In the genomic region with DNA sequence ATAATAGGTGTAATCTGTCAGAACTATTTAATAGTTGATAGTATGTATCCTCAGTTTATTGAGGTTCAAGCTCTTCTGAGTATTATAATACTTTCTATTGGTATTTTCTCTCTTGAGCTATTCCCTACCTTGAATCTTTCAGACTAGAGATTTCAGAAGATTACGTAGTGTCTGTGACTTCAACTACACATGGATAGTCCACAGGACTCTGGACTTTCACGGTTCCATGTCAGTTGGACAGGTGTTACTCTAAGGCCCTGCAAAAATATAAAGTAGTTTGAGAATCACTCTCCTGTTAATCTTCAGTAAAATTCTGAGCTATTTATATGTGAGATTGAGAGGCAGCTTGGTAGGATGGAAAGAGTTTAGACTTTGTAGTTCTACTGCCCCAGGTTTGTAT, we compare ENCODE assay signal across 17 cellular contexts.
A peak's percentile ranks its signal among the peaks of the same experiment; 100 is the strongest.
DNase-seq lines count a peak whose midpoint lies in the region; ATAC-seq, FAIRE-seq and TF ChIP-seq lines count a peak whose summit lies in the region.
"Had no signal": no experiment of that assay in that cellular context is flagged by ENCODE, and none has a peak within 500 bp of the region (broad histone marks: within the 10 kb centered on the region; RNA-seq: fewer than 3 reads in every experiment).

No MANE protein-coding gene starts in this region.

- H4K20me1 ChIP-seq in HepG2 (ENCODE audit: insufficient read depth, low read length): no peaks in the 10 kb centered on the region

- H3K27ac ChIP-seq in liver (ENCODE audit: low read depth in 1 of 2, low read length in 2 of 2) (no peak overlapping the region), HepG2 (ENCODE audit: extremely low read length, insufficient read depth, low read length) (no peak overlapping the region), neutrophil (peak overlapping the region; percentile 78)
- no peak overlapping the region for H3K27ac ChIP-seq in CD4-positive, alpha-beta memory T cell (ENCODE audit: low read depth, low read length)
- H3K27ac ChIP-seq: C4-2B had no signal

- POLR2A ChIA-PET in HepG2 (lab: Yijun Ruan, JAX): no interaction called here
- POLR2A ChIA-PET in CD4-positive, alpha-beta memory T cell (lab: Charles Lee; ENCODE audit: partially characterized antibody): no interaction called here
- POLR2A ChIA-PET in activated CD8-positive, alpha-beta T cell treated with anti-CD3 and anti-CD28 coated beads for 36 hours (lab: Charles Lee): no interaction called here

- intact Hi-C loops in HepG2 (cut with micrococcal nuclease; ENCODE audit: unreplicated experiment): no loop called here
- intact Hi-C loops in CD4-positive, alpha-beta memory T cell (cut with micrococcal nuclease): no loop called here
- intact Hi-C loops in activated CD8-positive, alpha-beta T cell treated with anti-CD3 and anti-CD28 coated beads for 36 hours (cut with micrococcal nuclease): no loop called here

- TF ChIP-seq CTCF in liver (IDR thresholded peaks at IDR 0.05; ENCODE audit: low read depth, low read length, missing input control) (no peak), HepG2 (CRISPR knock-in tag; IDR thresholded peaks at IDR 0.05) (no peak), neutrophil (IDR thresholded peaks at IDR 0.05) (no peak)
- TF ChIP-seq CTCF in activated CD8-positive, alpha-beta T cell treated with anti-CD3 and anti-CD28 coated beads for 36 hours (IDR thresholded peaks at IDR 0.05): no peak

- ATAC-seq in HepG2: no peak
- peak; percentile 73 for ATAC-seq in left lobe of liver
- no peak for ATAC-seq in activated CD8-positive, alpha-beta T cell treated with anti-CD3 and anti-CD28 coated beads for 36 hours

- H3K4me1 ChIP-seq in liver (ENCODE audit: control insufficient read depth in 4 of 4, insufficient read depth in 4 of 4, low read length in 3 of 4) (peaks cover 0 to 6% (median 1%) of the 10 kb centered on the region in 4 donors), HepG2 (ENCODE audit: insufficient read depth, low read length) (peaks cover 9% of the 10 kb centered on the region; the same call in 1 of the 2 replicates), neutrophil (ENCODE audit: control insufficient read depth in 1 of 2, insufficient read depth in 1 of 2, low read depth in 1 of 2, low read length in 1 of 2) (peaks cover 71% of the 10 kb centered on the region in 2 experiments)
- no peaks in the 10 kb centered on the region for H3K4me1 ChIP-seq in CD4-positive, alpha-beta memory T cell (ENCODE audit: insufficient read depth, low read length)

- TF ChIP-seq POLR2A in HepG2 (IDR thresholded peaks at IDR 0.05; ENCODE audit: insufficient read depth in 1 of 2, low read depth in 2 of 2, low read length in 2 of 2): no peak

- WGBS in liver: 78% methylated on average over 2 of the region's 2 CpGs
- WGBS in HepG2 (ENCODE audit: low lambda C conversion rate): 84% methylated on average over 2 of the region's 2 CpGs

- H3K36me3 ChIP-seq in liver (ENCODE audit: control insufficient read depth in 4 of 4, insufficient read depth in 3 of 4, low read depth in 1 of 4, low read length in 3 of 4): no peaks in the 10 kb centered on the region
- no peaks in the 10 kb centered on the region for H3K36me3 ChIP-seq in HepG2 (replicated peaks in 1 of 2; ENCODE audit: control insufficient read depth in 1 of 2, insufficient read depth in 2 of 2, low read length in 2 of 2)
- no peaks in the 10 kb centered on the region for H3K36me3 ChIP-seq in neutrophil
- no peaks in the 10 kb centered on the region for H3K36me3 ChIP-seq in CD4-positive, alpha-beta memory T cell (ENCODE audit: insufficient read depth, low read length)

- in situ Hi-C loops in HepG2 (cut with HindIII; ENCODE audit: extremely low pct_ligation_motif_present, low pct_unique_long_range_greater_than_20kb): no loop called here

- TF ChIP-seq RAD21 in liver (IDR thresholded peaks at IDR 0.05) (no peak), HepG2 (CRISPR knock-in tag; IDR thresholded peaks at IDR 0.05) (no peak)

- no peak overlapping the region for H3K4me3 Mint-ChIP-seq in CD4-positive, alpha-beta memory T cell
- no peak overlapping the region for H3K4me3 Mint-ChIP-seq in activated CD8-positive, alpha-beta T cell treated with anti-CD3 and anti-CD28 coated beads for 36 hours
- H3K4me3 Mint-ChIP-seq: B cell; CD8-positive, alpha-beta memory T cell; H9; IgD-negative memory B cell had no signal

- H3K27me3 ChIP-seq in liver (ENCODE audit: control insufficient read depth in 4 of 4, insufficient read depth in 4 of 4, low read length in 3 of 4) (no peaks in the 10 kb centered on the region), HepG2 (ENCODE audit: control insufficient read depth in 1 of 2, insufficient read depth in 2 of 2, low read length in 2 of 2) (no peaks in the 10 kb centered on the region), neutrophil (no peaks in the 10 kb centered on the region)
- H3K27me3 ChIP-seq in CD4-positive, alpha-beta memory T cell (ENCODE audit: insufficient read depth, low read length): no peaks in the 10 kb centered on the region

- CTCF ChIA-PET in HepG2 (lab: Yijun Ruan, JAX; ENCODE audit: low intra/inter-chr PET ratio, low total read pairs): no interaction called here
- CTCF ChIA-PET in CD4-positive, alpha-beta memory T cell (lab: Charles Lee; ENCODE audit: partially characterized antibody): no interaction called here
- CTCF ChIA-PET in activated CD8-positive, alpha-beta T cell treated with anti-CD3 and anti-CD28 coated beads for 36 hours (lab: Charles Lee): interaction anchor here (0.8 to 2.0 kb wide), 3 partner anchors 17 to 1078 kb away, joined by 3 to 5 read pairs (median 5); no protein-coding TSS in a partner anchor

- H3K9me3 ChIP-seq in liver (ENCODE audit: control insufficient read depth in 4 of 4, low read length in 3 of 4) (no peaks in the 10 kb centered on the region), HepG2 (ENCODE audit: low read length) (no peaks in the 10 kb centered on the region), neutrophil (no peaks in the 10 kb centered on the region)
- H3K9me3 ChIP-seq in CD4-positive, alpha-beta memory T cell (ENCODE audit: control insufficient read depth in 1 of 2, low read length in 2 of 2): no peaks in the 10 kb centered on the region

- H3K27me3 Mint-ChIP-seq in CD4-positive, alpha-beta memory T cell: no peaks in the 10 kb centered on the region
- no peaks in the 10 kb centered on the region for H3K27me3 Mint-ChIP-seq in activated CD8-positive, alpha-beta T cell treated with anti-CD3 and anti-CD28 coated beads for 36 hours
- H3K27me3 Mint-ChIP-seq: B cell; CD8-positive, alpha-beta memory T cell; IgD-negative memory B cell had no signal

- no peak for FAIRE-seq in HepG2 (lab: Jason Lieb, UNC)
- FAIRE-seq: G401.6, GM12891 had no signal

- BruUV-seq in HepG2 (replicated peaks; lab: Mats Ljungman, UMichigan): no TSS peak

- H3K4me2 ChIP-seq in HepG2 (ENCODE audit: low read depth, low read length): no peak overlapping the region

- no peaks in the 10 kb centered on the region for H3K4me1 Mint-ChIP-seq in CD4-positive, alpha-beta memory T cell
- H3K4me1 Mint-ChIP-seq in activated CD8-positive, alpha-beta T cell treated with anti-CD3 and anti-CD28 coated beads for 36 hours (ENCODE audit: low read depth): no peaks in the 10 kb centered on the region
- H3K4me1 Mint-ChIP-seq: B cell had no signal

- H3K4me3 ChIP-seq in liver (ENCODE audit: low read depth in 1 of 3, low read length in 3 of 3) (no peak overlapping the region), HepG2 (replicated peaks in 1 of 3; ENCODE audit: insufficient read depth in 1 of 3, low read depth in 2 of 3, low read length in 3 of 3) (no peak overlapping the region), neutrophil (ENCODE audit: low read depth in 1 of 2, low read length in 1 of 2) (peak overlapping the region in 1 of 2 experiments; percentile 10)
- H3K4me3 ChIP-seq in CD4-positive, alpha-beta memory T cell (ENCODE audit: low read length in 2 of 2): no peak overlapping the region

- no peak overlapping the region for H3K27ac Mint-ChIP-seq in CD4-positive, alpha-beta memory T cell
- H3K27ac Mint-ChIP-seq in activated CD8-positive, alpha-beta T cell treated with anti-CD3 and anti-CD28 coated beads for 36 hours: no peak overlapping the region
- H3K27ac Mint-ChIP-seq: B cell; CD8-positive, alpha-beta memory T cell; H9 had no signal

- TF ChIP-seq EP300 in HepG2 (IDR thresholded peaks at IDR 0.05; ENCODE audit: low read depth in 2 of 2, low read length in 2 of 2) (no peak), HepG2 (CRISPR knock-in tag; IDR thresholded peaks at IDR 0.05; ENCODE audit: borderline replicate concordance) (no peak)

- no peak overlapping the region for H2AFZ ChIP-seq in HepG2 (ENCODE audit: low read length)

- peaks cover 0 to 4% of the 10 kb centered on the region in 2 donors for H3K36me3 Mint-ChIP-seq in CD4-positive, alpha-beta memory T cell
- no peaks in the 10 kb centered on the region for H3K36me3 Mint-ChIP-seq in activated CD8-positive, alpha-beta T cell treated with anti-CD3 and anti-CD28 coated beads for 36 hours (ENCODE audit: low read depth)
- H3K36me3 Mint-ChIP-seq: CD8-positive, alpha-beta memory T cell had no signal

- no peaks in the 10 kb centered on the region for H3K9me3 Mint-ChIP-seq in CD4-positive, alpha-beta memory T cell
- no peaks in the 10 kb centered on the region for H3K9me3 Mint-ChIP-seq in activated CD8-positive, alpha-beta T cell treated with anti-CD3 and anti-CD28 coated beads for 36 hours
- H3K9me3 Mint-ChIP-seq: CD8-positive, alpha-beta memory T cell; H9; IgD-negative memory B cell had no signal

- H3K79me2 ChIP-seq in HepG2 (ENCODE audit: insufficient read depth, low read length): no peaks in the 10 kb centered on the region

- DNase-seq in HepG2 (ENCODE audit: low spot score): no peak
- no peak for DNase-seq in left lobe of liver (ENCODE audit: low spot score)
- no peak for DNase-seq in CD4-positive, alpha-beta memory T cell
- DNase-seq in DMS153 treated with DMSO at 0.1 percent for 48 hours (lab: John Stamatoyannopoulos, UW; ENCODE audit: unreplicated experiment): no peak
- no peak for DNase-seq in activated CD8-positive, alpha-beta T cell treated with anti-CD3 and anti-CD28 coated beads for 36 hours
- DNase-seq: CD8-positive, alpha-beta memory T cell; DMS79 treated with DMSO at 0.1 percent for 48 hours; EL; GOT3; H9 had no signal

- H3K9ac ChIP-seq in liver (ENCODE audit: low read depth in 1 of 2, low read length in 2 of 2) (no peak overlapping the region), HepG2 (ENCODE audit: insufficient read depth, low read depth, low read length) (no peak overlapping the region)

TF ChIP-seq in liver, 16 proteins besides CTCF, POLR2A, EP300 and RAD21 (continues in another document):
- TF ChIP-seq FOXA1 (IDR thresholded peaks at IDR 0.05) (no peak), HNF4G (IDR thresholded peaks at IDR 0.05) (no peak)
- TF ChIP-seq, protein P1, sequence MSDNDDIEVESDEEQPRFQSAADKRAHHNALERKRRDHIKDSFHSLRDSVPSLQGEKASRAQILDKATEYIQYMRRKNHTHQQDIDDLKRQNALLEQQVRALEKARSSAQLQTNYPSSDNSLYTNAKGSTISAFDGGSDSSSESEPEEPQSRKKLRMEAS (IDR thresholded peaks at IDR 0.05): no peak

TF ChIP-seq in HepG2, 621 proteins besides CTCF, POLR2A, EP300 and RAD21:
- TF ChIP-seq ETV6 (CRISPR knock-in tag; conservative IDR thresholded peaks at IDR 0.05) (no peak), NFE2L1 (CRISPR knock-in tag; IDR thresholded peaks at IDR 0.05; ENCODE audit: borderline replicate concordance) (no peak)
